In genomic region chr5:133981714-133982113, GRCh38 we compare ENCODE assay signal across 20 cellular contexts. TPM values are rescaled to one million over a fixed set of nuclear protein-coding genes. Genes with fewer than 3 reads are reported as not detected.
DNase-seq lines count a peak whose midpoint lies in the region; ATAC-seq and TF ChIP-seq lines count a peak whose summit lies in the region.
"Had no signal": no experiment of that assay in that cellular context is flagged by ENCODE, and none has a peak within 500 bp of the region (broad histone marks: within the 10 kb centered on the region; RNA-seq: fewer than 3 reads in every experiment).

No MANE protein-coding gene starts in this region.

- no peak for TF ChIP-seq CTCF in SK-N-SH (IDR thresholded peaks at IDR 0.05)
- peak in 1 of 3 experiments; percentile 13; a peak in 2 of 6 replicates for TF ChIP-seq CTCF in HCT116 (IDR thresholded peaks at IDR 0.05 in 2 of 3, conservative IDR thresholded peaks at IDR 0.05 in 1 of 3; ENCODE audit: borderline replicate concordance in 1 of 3, insufficient read depth in 1 of 3, low read depth in 2 of 3, low read length in 2 of 3)
- TF ChIP-seq CTCF in neural progenitor cell (IDR thresholded peaks at IDR 0.05), result no peak

- no peak overlapping the region for H3K9ac ChIP-seq in SK-N-SH
- H3K9ac ChIP-seq in HCT116 (ENCODE audit: low read length), result no peak overlapping the region
- H3K9ac ChIP-seq in neural progenitor cell, result no peak overlapping the region

- H3K9me2 ChIP-seq in SK-N-SH (no peaks in the 10 kb centered on the region), HCT116 (ENCODE audit: insufficient read depth) (no peaks in the 10 kb centered on the region)

- H3K27me3 ChIP-seq in SK-N-SH (ENCODE audit: insufficient read depth) (no peaks in the 10 kb centered on the region), HCT116 (ENCODE audit: insufficient read depth, low read length) (no peaks in the 10 kb centered on the region), neural progenitor cell (no peaks in the 10 kb centered on the region)
- H3K27me3 ChIP-seq: gastroesophageal sphincter, upper lobe of left lung had no signal

- H4K20me1 ChIP-seq in SK-N-SH (ENCODE audit: insufficient read depth), result 0 out of 2 replicates have a peak, but pooled peaks cover 7% of the 10 kb centered on the region
- peaks cover 9% of the 10 kb centered on the region; the same call in 1 of the 2 replicates for H4K20me1 ChIP-seq in HCT116 (ENCODE audit: insufficient read depth)
- H4K20me1 ChIP-seq in neural progenitor cell (ENCODE audit: low read depth), result peaks cover 4% of the 10 kb centered on the region

- H3K27ac ChIP-seq in SK-N-SH (ENCODE audit: low read depth in 2 of 2, low read length in 1 of 2) (no peak overlapping the region; a peak in 1 of 4 replicates), HCT116 (ENCODE audit: low read depth, low read length) (no peak overlapping the region), neural progenitor cell (peak overlapping the region; percentile 37)
- H3K27ac ChIP-seq: gastroesophageal sphincter, RWPE1, upper lobe of left lung had no signal

- intact Hi-C loops in HCT116 (cut with micrococcal nuclease), result no loop called here

- H3K4me2 ChIP-seq in SK-N-SH (no peak overlapping the region), HCT116 (ENCODE audit: low read length) (no peak overlapping the region), neural progenitor cell (no peak overlapping the region)
- H3K4me2 ChIP-seq: GM23338 had no signal

- DNase-seq in SK-N-SH (no peak), HCT116 (ENCODE audit: low read depth, low spot score) (no peak), neural progenitor cell (ENCODE audit: low spot score) (no peak), MV-4-11 (lab: John Stamatoyannopoulos, UW) (no peak)
- no peak for DNase-seq in activated CD8-positive, alpha-beta T cell treated with anti-CD3 and anti-CD28 coated beads, Interleukin-2, amount 10 ng/mL, durations not matched to agents 7 days and 5 days
- DNase-seq in stimulated activated CD4-positive, alpha-beta T cell treated with anti-CD3 and anti-CD28 coated beads, Interleukin-15, amount 100 ng/mL, for 24 hours, result no peak
- DNase-seq: activated naive CD4-positive, alpha-beta T cell treated with anti-CD3 and anti-CD28 coated beads, Interleukin-2, amount 50 U/mL, for 16 hours; cortex of kidney; left cardiac atrium; stimulated activated naive CD4-positive, alpha-beta T cell treated with Interleukin-2 at 50 U/mL for 16 hours; upper lobe of left lung had no signal

- H3K27me3 Mint-ChIP-seq in activated CD8-positive, alpha-beta T cell treated with anti-CD3 and anti-CD28 coated beads, Interleukin-2, amount 10 ng/mL, durations not matched to agents 7 days and 5 days (ENCODE audit: low read depth), result no peaks in the 10 kb centered on the region
- H3K27me3 Mint-ChIP-seq in neural progenitor cell (ENCODE audit: insufficient read depth, low read depth), result no peaks in the 10 kb centered on the region

- peaks cover 17% of the 10 kb centered on the region for H3K4me1 Mint-ChIP-seq in activated CD8-positive, alpha-beta T cell treated with anti-CD3 and anti-CD28 coated beads, Interleukin-2, amount 10 ng/mL, durations not matched to agents 7 days and 5 days (ENCODE audit: low read depth)
- H3K4me1 Mint-ChIP-seq in neural progenitor cell, result no peaks in the 10 kb centered on the region
- H3K4me1 Mint-ChIP-seq: mesothelial cell of epicardium had no signal

- TF ChIP-seq EP300 in SK-N-SH (IDR thresholded peaks at IDR 0.05; ENCODE audit: borderline replicate concordance in 1 of 2, low read depth in 1 of 2, low read length in 1 of 2), result no peak

- RAD21 ChIA-PET in HCT116 (lab: Charles Lee; ENCODE audit: low non-redundant PET in 1 of 2, low total read pairs in 2 of 2, uncharacterized antibody in 2 of 2, unreplicated experiment in 2 of 2), result no interaction called here

- H3F3A ChIP-seq in SK-N-SH (replicated peaks; ENCODE audit: insufficient read depth), result peaks cover 22% of the 10 kb centered on the region
- H3F3A ChIP-seq in neural progenitor cell (ENCODE audit: low read depth), result peaks cover 3% of the 10 kb centered on the region

- H3K9me3 ChIP-seq in SK-N-SH, result no peaks in the 10 kb centered on the region
- H3K9me3 ChIP-seq in HCT116 (ENCODE audit: control insufficient read depth in 1 of 2, insufficient read depth in 1 of 2, low read depth in 1 of 2, low read length in 2 of 2), result no peaks in the 10 kb centered on the region
- H3K9me3 ChIP-seq in neural progenitor cell (ENCODE audit: low read depth), result no peaks in the 10 kb centered on the region
- H3K9me3 ChIP-seq: gastroesophageal sphincter, upper lobe of left lung had no signal

- no peak overlapping the region for H2AFZ ChIP-seq in SK-N-SH (ENCODE audit: low read depth)
- no peak overlapping the region for H2AFZ ChIP-seq in HCT116 (ENCODE audit: low read depth, low read length, poor library complexity, severe bottlenecking)
- H2AFZ ChIP-seq in neural progenitor cell (replicated peaks), result no peak overlapping the region
- H2AFZ ChIP-seq: GM23338 had no signal

- H3K4me3 Mint-ChIP-seq in activated CD8-positive, alpha-beta T cell treated with anti-CD3 and anti-CD28 coated beads, Interleukin-2, amount 10 ng/mL, durations not matched to agents 7 days and 5 days, result no peak overlapping the region
- no peak overlapping the region for H3K4me3 Mint-ChIP-seq in neural progenitor cell
- H3K4me3 Mint-ChIP-seq: GM23338; mesothelial cell of epicardium; T-helper 1 cell treated with Interleukin-12 subunit alpha and Interleukin-12 subunit beta and Interleukin-4 antibody, amounts not matched to agents 30 μg/mL and 1 μg/mL, for 36 hours had no signal

- CTCF ChIA-PET in SK-N-SH (lab: Yijun Ruan, JAX) (interaction anchor here (0.6 to 6.0 kb wide), 4 partner anchors 12 to 942 kb away, joined by 3 to 62 read pairs (median 16); partner anchors contain the start of gene C5orf15), HCT116 (lab: Charles Lee) (interaction anchor here (1.3 kb wide), 1 partner anchor 16 kb away, joined by 6 read pairs; no protein-coding TSS in a partner anchor)
- CTCF ChIA-PET in activated CD8-positive, alpha-beta T cell treated with anti-CD3 and anti-CD28 coated beads, Interleukin-2, amount 10 ng/mL, durations not matched to agents 7 days and 5 days (lab: Charles Lee), result interaction anchor here (0.6 to 5.7 kb wide), 9 partner anchors 9 to 558 kb away, joined by 3 to 56 read pairs (median 3); partner anchors contain the start of gene C5orf15

- H3K9me3 Mint-ChIP-seq in activated CD8-positive, alpha-beta T cell treated with anti-CD3 and anti-CD28 coated beads, Interleukin-2, amount 10 ng/mL, durations not matched to agents 7 days and 5 days (ENCODE audit: insufficient read depth), result no peaks in the 10 kb centered on the region
- H3K9me3 Mint-ChIP-seq in neural progenitor cell, result no peaks in the 10 kb centered on the region
- H3K9me3 Mint-ChIP-seq: GM23338; mesothelial cell of epicardium; T-helper 1 cell treated with Interleukin-12 subunit alpha and Interleukin-12 subunit beta and Interleukin-4 antibody, amounts not matched to agents 30 μg/mL and 1 μg/mL, for 36 hours had no signal

- TF ChIP-seq POLR2A in HCT116 (IDR thresholded peaks at IDR 0.05; ENCODE audit: borderline replicate concordance, extremely low read depth, insufficient read depth, insufficient read length), result no peak

- H3K36me3 ChIP-seq in SK-N-SH (replicated peaks in 1 of 2; ENCODE audit: control insufficient read depth in 1 of 2, insufficient read depth in 2 of 2, low read length in 1 of 2) (peaks cover 35 to 52% of the 10 kb centered on the region in 2 experiments), HCT116 (ENCODE audit: control insufficient read depth in 1 of 2, insufficient read depth in 2 of 2, low read length in 2 of 2) (peaks cover 47 to 50% of the 10 kb centered on the region in 2 experiments), neural progenitor cell (peaks cover 6% of the 10 kb centered on the region)

- 60% methylated on average over 1 of the region's 1 CpG for WGBS in SK-N-SH (ENCODE audit: low lambda C conversion rate)

- peaks cover 52% of the 10 kb centered on the region for H3K36me3 Mint-ChIP-seq in activated CD8-positive, alpha-beta T cell treated with anti-CD3 and anti-CD28 coated beads, Interleukin-2, amount 10 ng/mL, durations not matched to agents 7 days and 5 days (ENCODE audit: low read depth)
- peaks cover 19% of the 10 kb centered on the region for H3K36me3 Mint-ChIP-seq in neural progenitor cell

- H3K27ac Mint-ChIP-seq in activated CD8-positive, alpha-beta T cell treated with anti-CD3 and anti-CD28 coated beads, Interleukin-2, amount 10 ng/mL, durations not matched to agents 7 days and 5 days, result peak overlapping the region; percentile 45
- no peak overlapping the region for H3K27ac Mint-ChIP-seq in neural progenitor cell
- H3K27ac Mint-ChIP-seq: GM23338; T-helper 1 cell treated with Interleukin-12 subunit alpha and Interleukin-12 subunit beta and Interleukin-4 antibody, amounts not matched to agents 30 μg/mL and 1 μg/mL, for 36 hours had no signal

- POLR2A ChIA-PET in SK-N-SH (lab: Yijun Ruan, JAX) (interaction anchor here (0.5 kb wide), 1 partner anchor 60 kb away, joined by 3 read pairs; no protein-coding TSS in a partner anchor), HCT116 (lab: Charles Lee) (no interaction called here)
- POLR2A ChIA-PET in activated CD8-positive, alpha-beta T cell treated with anti-CD3 and anti-CD28 coated beads, Interleukin-2, amount 10 ng/mL, durations not matched to agents 7 days and 5 days (lab: Charles Lee), result interaction anchor here (0.6 kb wide), 1 partner anchor 255 kb away, joined by 4 read pairs; no protein-coding TSS in a partner anchor

- H3K79me2 ChIP-seq in SK-N-SH (ENCODE audit: insufficient read depth) (peaks cover 78% of the 10 kb centered on the region), HCT116 (ENCODE audit: insufficient read depth, low read length) (peaks cover 86% of the 10 kb centered on the region), neural progenitor cell (ENCODE audit: low read depth) (no peaks in the 10 kb centered on the region)

- peak; percentile 46; the same call in 2 of the 3 replicates for ATAC-seq in SK-N-SH treated with all-trans-retinoic acid at 6 μM for 48 hours
- ATAC-seq in HCT116, result peak; percentile 60; the same call in 1 of the 2 replicates
- peak; percentile 47 for ATAC-seq in activated CD8-positive, alpha-beta T cell treated with anti-CD3 and anti-CD28 coated beads, Interleukin-2, amount 10 ng/mL, durations not matched to agents 7 days and 5 days
- ATAC-seq in HG02610 (IDR thresholded peaks at IDR 0.05; ENCODE audit: unreplicated experiment), result no peak
- ATAC-seq: activated CD4-positive, CD25-positive, alpha-beta regulatory T cell treated with anti-CD3 and anti-CD28 coated beads, Interleukin-2, amount 50 U/mL, for 24 hours; gastroesophageal sphincter; GM23338; K562; left cardiac atrium had no signal

- BruUV-seq in HCT116 (replicated peaks; lab: Mats Ljungman, UMichigan), result no TSS peak

- peaks cover 0 to 18% of the 10 kb centered on the region in 2 experiments; a peak in 1 of 4 replicates for H3K4me1 ChIP-seq in SK-N-SH (ENCODE audit: control insufficient read depth in 1 of 2, insufficient read depth in 2 of 2, low read depth in 1 of 2, low read length in 1 of 2)
- H3K4me1 ChIP-seq in HCT116 (ENCODE audit: control insufficient read depth in 1 of 2, insufficient read depth in 2 of 2, low read length in 2 of 2), result no peaks in the 10 kb centered on the region
- H3K4me1 ChIP-seq in neural progenitor cell, result no peaks in the 10 kb centered on the region
- H3K4me1 ChIP-seq: upper lobe of left lung had no signal

- no peak overlapping the region for H3K4me3 ChIP-seq in SK-N-SH (ENCODE audit: low read depth in 2 of 2, low read length in 1 of 2)
- H3K4me3 ChIP-seq in HCT116 (replicated peaks in 1 of 2; ENCODE audit: low read depth in 1 of 2, low read length in 2 of 2), result no peak overlapping the region
- no peak overlapping the region for H3K4me3 ChIP-seq in neural progenitor cell
- H3K4me3 ChIP-seq: gastroesophageal sphincter, GM23338, K562, upper lobe of left lung had no signal

- TF ChIP-seq RAD21 in SK-N-SH (IDR thresholded peaks at IDR 0.05; ENCODE audit: low read length) (no peak), HCT116 (IDR thresholded peaks at IDR 0.05; ENCODE audit: low read depth) (no peak)

RNA-seq across cellular contexts. Expression of gene C5orf15, which starts 13.3 kb away (rescaled TPM):
- polyA plus RNA-seq in SK-N-SH (2012; rRNA removed), result 81.0 and 106 TPM in 2 replicates
- 99.4 and 101 TPM in 2 replicates for polyA plus RNA-seq in SK-N-SH (2012; cell fraction: cytosol; rRNA removed)
- 17.5 and 54.9 TPM in 2 replicates for polyA plus RNA-seq in SK-N-SH (2012; cell fraction: nucleus; rRNA removed)
- total RNA-seq in HCT116 (2021; ENCODE audit: unreplicated experiment) (28.8 TPM), neural progenitor cell (ENCODE audit: low replicate concordance) (71.0 and 120 TPM in 2 replicates)
- 30.9 and 34.8 TPM in 2 replicates for polyA plus RNA-seq in HCT116 (2012)
- total RNA-seq in activated CD8-positive, alpha-beta T cell treated with anti-CD3 and anti-CD28 coated beads, Interleukin-2, amount 10 ng/mL, durations not matched to agents 7 days and 5 days, result 10 to 100 TPM; 19.2 to 21.3 TPM

RNA-seq across cellular contexts. Expression of gene VDAC1, which starts 23.1 kb away (rescaled TPM):
- 155 and 166 TPM in 2 replicates for polyA plus RNA-seq in SK-N-SH (2012; rRNA removed)
- polyA plus RNA-seq in SK-N-SH (2012; cell fraction: cytosol; rRNA removed), result 216 and 238 TPM in 2 replicates
- polyA plus RNA-seq in SK-N-SH (2012; cell fraction: nucleus; rRNA removed), result 77.0 and 124 TPM in 2 replicates
- total RNA-seq in HCT116 (2021; ENCODE audit: unreplicated experiment) (269 TPM), neural progenitor cell (ENCODE audit: low replicate concordance) (179 and 224 TPM in 2 replicates)
- polyA plus RNA-seq in HCT116 (2012), result 279 and 307 TPM in 2 replicates
- 100 to 1,000 TPM; 250 to 259 TPM for total RNA-seq in activated CD8-positive, alpha-beta T cell treated with anti-CD3 and anti-CD28 coated beads, Interleukin-2, amount 10 ng/mL, durations not matched to agents 7 days and 5 days
